Comparison of ENCODE assay signal across 1 cellular context in the genomic region with DNA sequence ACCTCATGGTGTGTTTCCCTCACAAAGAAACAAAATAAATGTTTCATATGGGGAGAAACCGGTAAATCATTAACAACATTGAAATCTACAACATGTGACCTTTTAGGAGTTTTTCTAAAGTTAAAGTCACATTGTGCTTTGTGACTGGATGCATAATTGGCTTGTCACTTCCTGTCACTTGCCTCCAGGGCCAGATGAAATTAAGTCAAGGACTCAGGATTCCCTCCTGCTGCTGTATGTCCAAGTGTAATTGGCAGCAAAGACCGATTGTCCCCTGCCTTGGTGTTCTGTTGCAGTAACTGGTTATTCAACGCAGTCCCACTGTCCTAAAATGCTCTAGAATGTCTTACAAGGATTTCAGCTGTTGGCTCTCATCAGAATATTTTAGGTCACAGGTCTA.
TF ChIP-seq lines count a peak whose summit lies in the region.

No MANE protein-coding gene starts in this region.

TF ChIP-seq in WTC11, 78 proteins besides CTCF, POLR2A, EP300 and RAD21 (continued from another document):
- TF ChIP-seq, protein P1, sequence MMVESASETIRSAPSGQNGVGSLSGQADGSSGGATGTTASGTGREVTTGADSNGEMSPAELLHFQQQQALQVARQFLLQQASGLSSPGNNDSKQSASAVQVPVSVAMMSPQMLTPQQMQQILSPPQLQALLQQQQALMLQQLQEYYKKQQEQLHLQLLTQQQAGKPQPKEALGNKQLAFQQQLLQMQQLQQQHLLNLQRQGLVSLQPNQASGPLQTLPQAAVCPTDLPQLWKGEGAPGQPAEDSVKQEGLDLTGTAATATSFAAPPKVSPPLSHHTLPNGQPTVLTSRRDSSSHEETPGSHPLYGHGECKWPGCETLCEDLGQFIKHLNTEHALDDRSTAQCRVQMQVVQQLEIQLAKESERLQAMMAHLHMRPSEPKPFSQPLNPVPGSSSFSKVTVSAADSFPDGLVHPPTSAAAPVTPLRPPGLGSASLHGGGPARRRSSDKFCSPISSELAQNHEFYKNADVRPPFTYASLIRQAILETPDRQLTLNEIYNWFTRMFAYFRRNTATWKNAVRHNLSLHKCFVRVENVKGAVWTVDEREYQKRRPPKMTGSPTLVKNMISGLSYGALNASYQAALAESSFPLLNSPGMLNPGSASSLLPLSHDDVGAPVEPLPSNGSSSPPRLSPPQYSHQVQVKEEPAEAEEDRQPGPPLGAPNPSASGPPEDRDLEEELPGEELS (CRISPR knock-in tag; IDR thresholded peaks at IDR 0.05), result no peak
- TF ChIP-seq, protein P2, sequence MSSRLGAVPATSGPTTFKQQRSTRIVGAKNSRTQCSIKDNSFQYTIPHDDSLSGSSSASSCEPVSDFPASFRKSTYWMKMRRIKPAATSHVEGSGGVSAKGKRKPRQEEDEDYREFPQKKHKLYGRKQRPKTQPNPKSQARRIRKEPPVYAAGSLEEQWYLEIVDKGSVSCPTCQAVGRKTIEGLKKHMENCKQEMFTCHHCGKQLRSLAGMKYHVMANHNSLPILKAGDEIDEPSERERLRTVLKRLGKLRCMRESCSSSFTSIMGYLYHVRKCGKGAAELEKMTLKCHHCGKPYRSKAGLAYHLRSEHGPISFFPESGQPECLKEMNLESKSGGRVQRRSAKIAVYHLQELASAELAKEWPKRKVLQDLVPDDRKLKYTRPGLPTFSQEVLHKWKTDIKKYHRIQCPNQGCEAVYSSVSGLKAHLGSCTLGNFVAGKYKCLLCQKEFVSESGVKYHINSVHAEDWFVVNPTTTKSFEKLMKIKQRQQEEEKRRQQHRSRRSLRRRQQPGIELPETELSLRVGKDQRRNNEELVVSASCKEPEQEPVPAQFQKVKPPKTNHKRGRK (CRISPR knock-in tag; IDR thresholded peaks at IDR 0.05; ENCODE audit: borderline replicate concordance), result no peak
- TF ChIP-seq GTF2I (CRISPR knock-in tag; conservative IDR thresholded peaks at IDR 0.05) (no peak), ZNF138 (CRISPR knock-in tag; conservative IDR thresholded peaks at IDR 0.05) (no peak), ZNF416 (CRISPR knock-in tag; IDR thresholded peaks at IDR 0.05) (no peak), ZNF396 (CRISPR knock-in tag; IDR thresholded peaks at IDR 0.05; ENCODE audit: borderline replicate concordance) (no peak)
